Comparison of ENCODE assay signal across 13 cellular contexts in the genomic region with DNA sequence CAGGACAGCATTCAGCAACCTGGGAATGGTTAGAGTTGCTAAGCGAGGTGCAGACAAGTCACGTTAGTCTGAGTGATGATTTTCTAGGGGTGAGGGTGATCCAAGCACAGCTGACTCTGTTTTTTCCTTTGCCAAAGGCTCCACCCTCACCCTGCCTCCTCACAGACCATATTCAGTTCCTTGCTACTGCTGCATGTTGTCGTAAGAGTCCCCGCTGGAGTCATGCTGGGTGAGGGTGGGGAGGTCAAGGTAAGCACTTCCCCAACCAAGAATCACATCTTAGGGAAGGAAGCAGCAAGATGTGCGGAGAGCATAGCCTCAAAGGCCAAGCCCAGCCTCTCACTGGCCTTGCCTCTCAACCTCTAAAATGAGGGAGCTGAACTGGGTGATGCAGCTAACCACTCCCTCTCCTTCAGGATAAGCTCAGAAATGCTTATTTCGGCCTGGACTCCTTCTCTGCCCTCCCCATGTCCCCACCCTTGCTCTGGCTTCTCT.
DNase-seq lines count a peak whose midpoint lies in the region; ATAC-seq and TF ChIP-seq lines count a peak whose summit lies in the region.
"Had no signal": no experiment of that assay in that cellular context is flagged by ENCODE, and none has a peak within 500 bp of the region (broad histone marks: within the 10 kb centered on the region; RNA-seq: fewer than 3 reads in every experiment).

No MANE protein-coding gene starts in this region.

- ATAC-seq in omental fat pad (ENCODE audit: low FRiP score) (peak; percentile 7), GM21367 (IDR thresholded peaks at IDR 0.05; ENCODE audit: unreplicated experiment) (no peak)

- no peaks in the 10 kb centered on the region for H3K9me3 Mint-ChIP-seq in CD8-positive, alpha-beta memory T cell
- H3K9me3 Mint-ChIP-seq: naive B cell; T-helper 1 cell treated with Interleukin-12 subunit alpha and Interleukin-12 subunit beta and Interleukin-4 antibody, amounts not matched to agents 30 μg/mL and 1 μg/mL, for 36 hours had no signal

- TF ChIP-seq POLR2A in Peyer's patch (IDR thresholded peaks at IDR 0.05) = no peak

- POLR2A ChIA-PET in AG04450 (lab: Yijun Ruan, JAX) = interaction anchor here (1.0 to 3.7 kb wide), 5 partner anchors 10 to 69 kb away, joined by 3 to 14 read pairs (median 5); a partner anchor contains a TSS
- POLR2A ChIA-PET in CD8-positive, alpha-beta memory T cell (lab: Charles Lee) = interaction anchor here (0.5 kb wide), 1 partner anchor 60 kb away, joined by 3 read pairs; no protein-coding TSS in a partner anchor

- H3K27me3 ChIP-seq in AG04450 (ENCODE audit: control insufficient read depth, insufficient read depth, low read length) (no peaks in the 10 kb centered on the region), Peyer's patch (no peaks in the 10 kb centered on the region)
- H3K27me3 ChIP-seq in CD8-positive, alpha-beta memory T cell (ENCODE audit: insufficient read depth, low read length, poor library complexity, severe bottlenecking) = no peaks in the 10 kb centered on the region
- H3K27me3 ChIP-seq: BE2C had no signal

- peaks cover 0 to 8% (median 1%) of the 10 kb centered on the region in 3 donors for H3K36me3 Mint-ChIP-seq in CD8-positive, alpha-beta memory T cell
- H3K36me3 Mint-ChIP-seq: naive B cell had no signal

- CTCF ChIA-PET in AG04450 (lab: Charles Lee) = interaction anchor here (1.0 to 1.4 kb wide), 3 partner anchors 14 to 135 kb away, joined by 3 to 4 read pairs (median 4); no protein-coding TSS in a partner anchor
- CTCF ChIA-PET in CD8-positive, alpha-beta memory T cell (lab: Charles Lee) = no interaction called here

- H3K4me1 ChIP-seq in Peyer's patch = peaks cover 0 to 56% (median 10%) of the 10 kb centered on the region in 4 donors
- no peaks in the 10 kb centered on the region for H3K4me1 ChIP-seq in CD8-positive, alpha-beta memory T cell (ENCODE audit: insufficient read depth, low read length)

- H3K27ac Mint-ChIP-seq in CD8-positive, alpha-beta memory T cell = peak overlapping the region in 2 of 8 donors; percentile 5 to 59
- H3K27ac Mint-ChIP-seq: T-helper 1 cell treated with Interleukin-12 subunit alpha and Interleukin-12 subunit beta and Interleukin-4 antibody, amounts not matched to agents 30 μg/mL and 1 μg/mL, for 36 hours had no signal

- H3K27ac ChIP-seq in AG04450 (ENCODE audit: low read depth, low read length) (peak overlapping the region; percentile 87), Peyer's patch (peak overlapping the region; percentile 13 to 69 (median 44))
- no peak overlapping the region for H3K27ac ChIP-seq in CD8-positive, alpha-beta memory T cell (ENCODE audit: low read depth, low read length)
- H3K27ac ChIP-seq: epithelial cell of prostate had no signal

- no peak overlapping the region for H3K4me3 ChIP-seq in AG04450 (ENCODE audit: low read depth, low read length)
- no peak overlapping the region for H3K4me3 ChIP-seq in Peyer's patch
- H3K4me3 ChIP-seq in fibroblast of villous mesenchyme (ENCODE audit: low read depth, low read length) = no peak overlapping the region
- no peak overlapping the region for H3K4me3 ChIP-seq in CD8-positive, alpha-beta memory T cell (ENCODE audit: low read length)

- H3K27me3 Mint-ChIP-seq in CD8-positive, alpha-beta memory T cell = peaks cover 10% of the 10 kb centered on the region in 2 donors

- no peaks in the 10 kb centered on the region for H3K9me3 ChIP-seq in AG04450 (ENCODE audit: control insufficient read depth, insufficient read depth, low read length)
- no peaks in the 10 kb centered on the region for H3K9me3 ChIP-seq in Peyer's patch
- H3K9me3 ChIP-seq in CD8-positive, alpha-beta memory T cell (ENCODE audit: low read length) = no peaks in the 10 kb centered on the region
- H3K9me3 ChIP-seq: BE2C had no signal

- H3K4me3 Mint-ChIP-seq in CD8-positive, alpha-beta memory T cell = no peak overlapping the region
- H3K4me3 Mint-ChIP-seq: naive B cell; T-helper 1 cell treated with Interleukin-12 subunit alpha and Interleukin-12 subunit beta and Interleukin-4 antibody, amounts not matched to agents 30 μg/mL and 1 μg/mL, for 36 hours had no signal

- DNase-seq in AG04450 (ENCODE audit: low read depth, low spot score) = no peak
- DNase-seq in Peyer's patch = no peak
- DNase-seq in fibroblast of villous mesenchyme (ENCODE audit: low read depth) = peak; percentile 79
- no peak for DNase-seq in omental fat pad (ENCODE audit: low spot score)
- no peak for DNase-seq in NCI-H446 treated with DMSO at 0.1 percent for 48 hours (lab: John Stamatoyannopoulos, UW)
- DNase-seq in CD8-positive, alpha-beta memory T cell = no peak
- DNase-seq in NK-92 treated with Interleukin-12 subunit alpha and Interleukin-12 subunit beta, amount 100 ng/mL, for 24 hours (lab: John Stamatoyannopoulos, UW) = no peak
- DNase-seq: naive B cell, NCI-H2171 had no signal

- H3K4me1 Mint-ChIP-seq in CD8-positive, alpha-beta memory T cell = peaks cover 0 to 16% (median 5%) of the 10 kb centered on the region in 3 donors

- TF ChIP-seq CTCF in AG04450 (IDR thresholded peaks at IDR 0.05; ENCODE audit: low read depth, low read length) = no peak
- no peak for TF ChIP-seq CTCF in Peyer's patch (IDR thresholded peaks at IDR 0.05)
- no peak for TF ChIP-seq CTCF in fibroblast of villous mesenchyme (IDR thresholded peaks at IDR 0.05; ENCODE audit: insufficient read depth, low read depth, low read length)
- no peak for TF ChIP-seq CTCF in omental fat pad (IDR thresholded peaks at IDR 0.05)

- no peaks in the 10 kb centered on the region for H3K36me3 ChIP-seq in Peyer's patch
- H3K36me3 ChIP-seq in CD8-positive, alpha-beta memory T cell (ENCODE audit: insufficient read depth, low read length) = no peaks in the 10 kb centered on the region
- H3K36me3 ChIP-seq: BE2C had no signal
